In genomic region chr10:30459283-30459682, GRCh38 we compare ENCODE assay signal across 16 cellular contexts. TPM values are rescaled to one million over a fixed set of nuclear protein-coding genes. Genes with fewer than 3 reads are reported as not detected.
DNase-seq lines count a peak whose midpoint lies in the region; ATAC-seq and TF ChIP-seq lines count a peak whose summit lies in the region.
"Had no signal": no experiment of that assay in that cellular context is flagged by ENCODE, and none has a peak within 500 bp of the region (broad histone marks: within the 10 kb centered on the region; RNA-seq: fewer than 3 reads in every experiment).

No MANE protein-coding gene starts in this region.

- intact Hi-C loops in activated CD4-positive, alpha-beta T cell treated with anti-CD3 and anti-CD28 coated beads, Interleukin-2, amount 10 ng/mL, durations not matched to agents 24 days and 14 days (cut with micrococcal nuclease) = no loop called here
- intact Hi-C loops in transverse colon (cut with DNase I; ENCODE audit: low total_unique reads) = no loop called here

- no peaks in the 10 kb centered on the region for H3K27me3 ChIP-seq in transverse colon

- in situ Hi-C loops in transverse colon (cut with MboI; ENCODE audit: low pct_ligation_motif_present in 1 of 4, low pct_unique_long_range_greater_than_20kb in 1 of 4, low sequenced_read_pairs in 3 of 4) = no loop called here

- H3K36me3 Mint-ChIP-seq in activated CD4-positive, alpha-beta T cell treated with anti-CD3 and anti-CD28 coated beads, Interleukin-2, amount 10 ng/mL, durations not matched to agents 24 days and 14 days (ENCODE audit: low read depth) = peaks cover 42% of the 10 kb centered on the region

- peak overlapping the region; percentile 20 for H3K27ac Mint-ChIP-seq in activated CD4-positive, alpha-beta T cell treated with anti-CD3 and anti-CD28 coated beads, Interleukin-2, amount 10 ng/mL, durations not matched to agents 24 days and 14 days
- H3K27ac Mint-ChIP-seq: activated T-cell treated with anti-CD3 and anti-CD28 coated beads, Interleukin-2, amount 50 U/mL, for 24 hours had no signal

- peaks cover 0 to 41% (median 12%) of the 10 kb centered on the region in 4 donors for H3K36me3 ChIP-seq in transverse colon

- no peak overlapping the region for H3K4me3 ChIP-seq in choroid plexus epithelial cell (ENCODE audit: low read depth, low read length)
- H3K4me3 ChIP-seq in transverse colon = no peak overlapping the region
- H3K4me3 ChIP-seq: prostate gland had no signal

- ATAC-seq in GM18517 (IDR thresholded peaks at IDR 0.05; ENCODE audit: unreplicated experiment) = no peak

- WGBS in transverse colon (ENCODE audit: low coverage in 1 of 2), 2 donors = 75% methylated on average over 6 of the region's 6 CpGs; no CpG with 5 or more reads in 1 of the 2 donors

- no peak for TF ChIP-seq EP300 in transverse colon (IDR thresholded peaks at IDR 0.05; ENCODE audit: low read depth)

- H3K27me3 Mint-ChIP-seq in activated CD4-positive, alpha-beta T cell treated with anti-CD3 and anti-CD28 coated beads, Interleukin-2, amount 10 ng/mL, durations not matched to agents 24 days and 14 days = no peaks in the 10 kb centered on the region
- H3K27me3 Mint-ChIP-seq: activated T-cell treated with anti-CD3 and anti-CD28 coated beads, Interleukin-2, amount 50 U/mL, for 24 hours had no signal

- no peaks in the 10 kb centered on the region for H3K9me3 Mint-ChIP-seq in activated CD4-positive, alpha-beta T cell treated with anti-CD3 and anti-CD28 coated beads, Interleukin-2, amount 10 ng/mL, durations not matched to agents 24 days and 14 days
- H3K9me3 Mint-ChIP-seq: activated T-cell treated with anti-CD3 and anti-CD28 coated beads, Interleukin-2, amount 50 U/mL, for 24 hours had no signal

- peak; percentile 32 for TF ChIP-seq CTCF in choroid plexus epithelial cell (conservative IDR thresholded peaks at IDR 0.05; ENCODE audit: low read depth, low read length)
- TF ChIP-seq CTCF in transverse colon (IDR thresholded peaks at IDR 0.05) = no peak

- TF ChIP-seq POLR2A in transverse colon (IDR thresholded peaks at IDR 0.05) = no peak

- H3K27ac ChIP-seq in transverse colon = peak overlapping the region; percentile 36 to 50 (median 42)
- H3K27ac ChIP-seq: 22Rv1, prostate gland, VCaP had no signal

- no peak for DNase-seq in activated CD4-positive, alpha-beta T cell treated with anti-CD3 and anti-CD28 coated beads, Interleukin-2, amount 10 ng/mL, durations not matched to agents 24 days and 14 days
- DNase-seq in activated CD4-positive, alpha-beta T cell treated with anti-CD3 and anti-CD28 coated beads for 48 hours = no peak
- DNase-seq in choroid plexus epithelial cell (ENCODE audit: low read depth) (peak; percentile 96), medulla oblongata (ENCODE audit: extremely low spot score) (peak; percentile 57), transverse colon (peak; percentile 22), NCI-H2227 treated with DMSO at 0.1 percent for 48 hours (lab: John Stamatoyannopoulos, UW) (no peak), SHP77 (lab: John Stamatoyannopoulos, UW) (no peak)
- DNase-seq: activated T-cell treated with anti-CD3 and anti-CD28 coated beads, Interleukin-2, amount 50 U/mL, for 24 hours; NCI-H1092; NCI-H510A treated with DMSO at 0.1 percent for 48 hours; SHP77 treated with DMSO at 0.1 percent for 48 hours; stimulated activated CD4-positive, alpha-beta T cell treated with anti-CD3 and anti-CD28 coated beads, Interleukin-4, amount 100 ng/mL, for 4 hours had no signal

- H3K4me3 Mint-ChIP-seq in activated CD4-positive, alpha-beta T cell treated with anti-CD3 and anti-CD28 coated beads, Interleukin-2, amount 10 ng/mL, durations not matched to agents 24 days and 14 days = no peak overlapping the region
- H3K4me3 Mint-ChIP-seq: activated T-cell treated with anti-CD3 and anti-CD28 coated beads, Interleukin-2, amount 50 U/mL, for 24 hours had no signal

- H3K4me1 Mint-ChIP-seq in activated CD4-positive, alpha-beta T cell treated with anti-CD3 and anti-CD28 coated beads, Interleukin-2, amount 10 ng/mL, durations not matched to agents 24 days and 14 days = peaks cover 25% of the 10 kb centered on the region

- peaks cover 0 to 29% (median 20%) of the 10 kb centered on the region in 4 donors for H3K4me1 ChIP-seq in transverse colon
- H3K4me1 ChIP-seq: prostate gland had no signal

- no peaks in the 10 kb centered on the region for H3K9me3 ChIP-seq in transverse colon
- H3K9me3 ChIP-seq: prostate gland had no signal

RNA-seq across cellular contexts. Expression of gene MAP3K8, which starts 25.3 kb away (rescaled TPM):
- total RNA-seq in activated CD4-positive, alpha-beta T cell treated with anti-CD3 and anti-CD28 coated beads, Interleukin-2, amount 10 ng/mL, durations not matched to agents 24 days and 14 days = 20.9 and 22.0 TPM in 2 replicates
- 10 to 100 TPM in 2 of 4 donors, 1 to 10 TPM in 2; 2.2 to 26.7 (median 11.8) TPM for total RNA-seq in transverse colon

Comparison
In these comparisons a context has a peak if more than half of its experiments do, and no peak if none do; other contexts are left out.
1. DNase-seq: peak in choroid plexus epithelial cell (single experiment), medulla oblongata (single experiment) and transverse colon (single experiment); none in activated CD4-positive, alpha-beta T cell treated with anti-CD3 and anti-CD28 coated beads, Interleukin-2, amount 10 ng/mL, durations not matched to agents 24 days and 14 days (single experiment), activated CD4-positive, alpha-beta T cell treated with anti-CD3 and anti-CD28 coated beads for 48 hours (single experiment), NCI-H2227 treated with DMSO at 0.1 percent for 48 hours (single experiment) and SHP77 (0 of 2).